1 cellular context compared by ENCODE assay signal in the genomic region with DNA sequence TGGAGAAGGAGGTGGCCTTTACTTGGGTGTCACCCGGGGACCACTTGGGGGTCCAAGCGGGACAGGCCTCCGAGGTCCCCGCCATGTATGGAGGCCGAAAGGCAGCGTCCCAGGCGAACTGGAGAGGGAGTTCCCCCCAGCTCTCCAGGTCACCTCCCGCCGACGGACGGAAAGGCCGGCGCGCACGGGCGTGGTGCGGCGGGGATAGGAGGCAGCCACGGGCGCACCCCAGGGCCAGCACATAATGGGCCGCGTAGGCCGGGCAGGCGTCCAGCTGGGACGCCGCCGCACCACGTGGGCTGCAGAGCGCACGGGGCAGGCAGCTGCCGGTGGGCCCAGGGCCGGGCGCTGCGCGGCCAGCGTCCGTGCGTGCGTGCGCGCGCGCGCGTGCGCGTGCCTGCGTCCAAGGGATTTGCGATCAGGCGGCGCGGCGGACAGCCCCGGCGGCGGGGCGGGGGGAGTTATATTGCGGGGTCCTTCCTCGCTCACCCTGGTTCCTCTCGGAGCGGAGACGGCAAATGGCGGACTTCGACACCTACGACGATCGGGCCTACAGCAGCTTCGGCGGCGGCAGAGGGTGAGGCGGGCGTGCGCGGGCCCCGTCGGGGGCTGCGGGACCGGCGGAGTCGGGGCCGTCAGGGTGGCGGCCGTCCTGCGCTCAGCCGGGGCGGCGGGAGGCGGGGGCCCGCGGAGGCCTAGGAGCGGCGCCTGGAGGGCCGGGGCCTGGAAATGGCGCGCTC.
TF ChIP-seq lines count a peak whose summit lies in the region.

A gene (plus strand): TSS at position 491 of the 740 bp plus-strand sequence. CDS start 28 bp downstream, at position 519.

TF ChIP-seq in GM12878, 131 proteins besides CTCF, POLR2A, EP300 and RAD21 (continued from another document and continues in another):
- TF ChIP-seq, protein P1, sequence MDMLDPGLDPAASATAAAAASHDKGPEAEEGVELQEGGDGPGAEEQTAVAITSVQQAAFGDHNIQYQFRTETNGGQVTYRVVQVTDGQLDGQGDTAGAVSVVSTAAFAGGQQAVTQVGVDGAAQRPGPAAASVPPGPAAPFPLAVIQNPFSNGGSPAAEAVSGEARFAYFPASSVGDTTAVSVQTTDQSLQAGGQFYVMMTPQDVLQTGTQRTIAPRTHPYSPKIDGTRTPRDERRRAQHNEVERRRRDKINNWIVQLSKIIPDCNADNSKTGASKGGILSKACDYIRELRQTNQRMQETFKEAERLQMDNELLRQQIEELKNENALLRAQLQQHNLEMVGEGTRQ (IDR thresholded peaks at IDR 0.05; ENCODE audit: borderline replicate concordance, low read depth, low read length) = peak; percentile 72
- TF ChIP-seq RELA (IDR thresholded peaks at IDR 0.05; ENCODE audit: borderline replicate concordance, partially characterized antibody) = peak; percentile 85
- TF ChIP-seq SMARCA5 (IDR thresholded peaks at IDR 0.05) = peak; percentile 82
- TF ChIP-seq SIN3A (IDR thresholded peaks at IDR 0.05; ENCODE audit: low read depth, low read length) = peak; percentile 89; the same call in 1 of the 2 replicates
- TF ChIP-seq, protein P2, sequence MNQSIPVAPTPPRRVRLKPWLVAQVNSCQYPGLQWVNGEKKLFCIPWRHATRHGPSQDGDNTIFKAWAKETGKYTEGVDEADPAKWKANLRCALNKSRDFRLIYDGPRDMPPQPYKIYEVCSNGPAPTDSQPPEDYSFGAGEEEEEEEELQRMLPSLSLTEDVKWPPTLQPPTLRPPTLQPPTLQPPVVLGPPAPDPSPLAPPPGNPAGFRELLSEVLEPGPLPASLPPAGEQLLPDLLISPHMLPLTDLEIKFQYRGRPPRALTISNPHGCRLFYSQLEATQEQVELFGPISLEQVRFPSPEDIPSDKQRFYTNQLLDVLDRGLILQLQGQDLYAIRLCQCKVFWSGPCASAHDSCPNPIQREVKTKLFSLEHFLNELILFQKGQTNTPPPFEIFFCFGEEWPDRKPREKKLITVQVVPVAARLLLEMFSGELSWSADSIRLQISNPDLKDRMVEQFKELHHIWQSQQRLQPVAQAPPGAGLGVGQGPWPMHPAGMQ (IDR thresholded peaks at IDR 0.05; ENCODE audit: borderline replicate concordance) = no peak
- peak; percentile 28; the same call in 1 of the 2 replicates for TF ChIP-seq PML (IDR thresholded peaks at IDR 0.05; ENCODE audit: low read length)
- TF ChIP-seq, protein P3, sequence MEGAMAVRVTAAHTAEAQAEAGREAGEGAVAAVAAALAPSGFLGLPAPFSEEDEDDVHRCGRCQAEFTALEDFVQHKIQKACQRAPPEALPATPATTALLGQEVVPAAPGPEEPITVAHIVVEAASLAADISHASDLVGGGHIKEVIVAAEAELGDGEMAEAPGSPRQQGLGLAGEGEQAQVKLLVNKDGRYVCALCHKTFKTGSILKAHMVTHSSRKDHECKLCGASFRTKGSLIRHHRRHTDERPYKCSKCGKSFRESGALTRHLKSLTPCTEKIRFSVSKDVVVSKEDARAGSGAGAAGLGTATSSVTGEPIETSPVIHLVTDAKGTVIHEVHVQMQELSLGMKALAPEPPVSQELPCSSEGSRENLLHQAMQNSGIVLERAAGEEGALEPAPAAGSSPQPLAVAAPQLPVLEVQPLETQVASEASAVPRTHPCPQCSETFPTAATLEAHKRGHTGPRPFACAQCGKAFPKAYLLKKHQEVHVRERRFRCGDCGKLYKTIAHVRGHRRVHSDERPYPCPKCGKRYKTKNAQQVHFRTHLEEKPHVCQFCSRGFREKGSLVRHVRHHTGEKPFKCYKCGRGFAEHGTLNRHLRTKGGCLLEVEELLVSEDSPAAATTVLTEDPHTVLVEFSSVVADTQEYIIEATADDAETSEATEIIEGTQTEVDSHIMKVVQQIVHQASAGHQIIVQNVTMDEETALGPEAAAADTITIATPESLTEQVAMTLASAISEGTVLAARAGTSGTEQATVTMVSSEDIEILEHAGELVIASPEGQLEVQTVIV (IDR thresholded peaks at IDR 0.05; ENCODE audit: borderline replicate concordance, partially characterized antibody) = no peak
- TF ChIP-seq TARDBP (IDR thresholded peaks at IDR 0.05; ENCODE audit: borderline replicate concordance) = no peak; the same call in 1 of the 2 replicates
- peak; percentile 86 to 98; a peak in 3 of 4 replicates for TF ChIP-seq BHLHE40 (IDR thresholded peaks at IDR 0.05; ENCODE audit: borderline replicate concordance in 1 of 2, low read depth in 2 of 2, low read length in 1 of 2)
- TF ChIP-seq ASH2L (IDR thresholded peaks at IDR 0.05; ENCODE audit: borderline replicate concordance, low read depth) = peak; percentile 59; the same call in 1 of the 2 replicates
- peak; percentile 58 for TF ChIP-seq NRF1 (conservative IDR thresholded peaks at IDR 0.05; ENCODE audit: low read depth, low read length)
- TF ChIP-seq GATAD2B (conservative IDR thresholded peaks at IDR 0.05; ENCODE audit: low read depth) = peak; percentile 86
- peak; percentile 79 for TF ChIP-seq NR2F1 (conservative IDR thresholded peaks at IDR 0.05)
- peak; percentile 96 for TF ChIP-seq YY1 (IDR thresholded peaks at IDR 0.05; ENCODE audit: low read depth, low read length)
- TF ChIP-seq NR2C1 (IDR thresholded peaks at IDR 0.05) = peak; percentile 60; the same call in 1 of the 2 replicates
- 0 out of 2 replicates have a peak, but pooled peaks have one; percentile 5 for TF ChIP-seq ZNF24 (IDR thresholded peaks at IDR 0.05)
- TF ChIP-seq MTA3 (IDR thresholded peaks at IDR 0.05; ENCODE audit: borderline replicate concordance, low read length) = no peak
- TF ChIP-seq POU2F2 (IDR thresholded peaks at IDR 0.05; ENCODE audit: borderline replicate concordance, low read depth, low read length) = peak; percentile 67; the same call in 1 of the 3 replicates
- TF ChIP-seq STAT1 (conservative IDR thresholded peaks at IDR 0.05) = 0 out of 2 replicates have a peak, but pooled peaks have one; percentile 21
- TF ChIP-seq IKZF1 (conservative IDR thresholded peaks at IDR 0.05) = peak; percentile 84
- TF ChIP-seq CREM (IDR thresholded peaks at IDR 0.05; ENCODE audit: low read depth) = 0 out of 2 replicates have a peak, but pooled peaks have one; percentile 30
- TF ChIP-seq, protein P4, sequence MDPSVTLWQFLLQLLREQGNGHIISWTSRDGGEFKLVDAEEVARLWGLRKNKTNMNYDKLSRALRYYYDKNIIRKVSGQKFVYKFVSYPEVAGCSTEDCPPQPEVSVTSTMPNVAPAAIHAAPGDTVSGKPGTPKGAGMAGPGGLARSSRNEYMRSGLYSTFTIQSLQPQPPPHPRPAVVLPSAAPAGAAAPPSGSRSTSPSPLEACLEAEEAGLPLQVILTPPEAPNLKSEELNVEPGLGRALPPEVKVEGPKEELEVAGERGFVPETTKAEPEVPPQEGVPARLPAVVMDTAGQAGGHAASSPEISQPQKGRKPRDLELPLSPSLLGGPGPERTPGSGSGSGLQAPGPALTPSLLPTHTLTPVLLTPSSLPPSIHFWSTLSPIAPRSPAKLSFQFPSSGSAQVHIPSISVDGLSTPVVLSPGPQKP (IDR thresholded peaks at IDR 0.05; ENCODE audit: low read depth, low read length) = 0 out of 2 replicates have a peak, but pooled peaks have one; percentile 27
- no peak for TF ChIP-seq CEBPB (IDR thresholded peaks at IDR 0.05; ENCODE audit: borderline replicate concordance in 1 of 2, low read depth in 2 of 2, low read length in 2 of 2)
- TF ChIP-seq ZNF207 (IDR thresholded peaks at IDR 0.05; ENCODE audit: borderline replicate concordance) = peak; percentile 89; the same call in 1 of the 2 replicates
- TF ChIP-seq ATF7 (IDR thresholded peaks at IDR 0.05; ENCODE audit: low read depth) = no peak
- TF ChIP-seq, protein P5, sequence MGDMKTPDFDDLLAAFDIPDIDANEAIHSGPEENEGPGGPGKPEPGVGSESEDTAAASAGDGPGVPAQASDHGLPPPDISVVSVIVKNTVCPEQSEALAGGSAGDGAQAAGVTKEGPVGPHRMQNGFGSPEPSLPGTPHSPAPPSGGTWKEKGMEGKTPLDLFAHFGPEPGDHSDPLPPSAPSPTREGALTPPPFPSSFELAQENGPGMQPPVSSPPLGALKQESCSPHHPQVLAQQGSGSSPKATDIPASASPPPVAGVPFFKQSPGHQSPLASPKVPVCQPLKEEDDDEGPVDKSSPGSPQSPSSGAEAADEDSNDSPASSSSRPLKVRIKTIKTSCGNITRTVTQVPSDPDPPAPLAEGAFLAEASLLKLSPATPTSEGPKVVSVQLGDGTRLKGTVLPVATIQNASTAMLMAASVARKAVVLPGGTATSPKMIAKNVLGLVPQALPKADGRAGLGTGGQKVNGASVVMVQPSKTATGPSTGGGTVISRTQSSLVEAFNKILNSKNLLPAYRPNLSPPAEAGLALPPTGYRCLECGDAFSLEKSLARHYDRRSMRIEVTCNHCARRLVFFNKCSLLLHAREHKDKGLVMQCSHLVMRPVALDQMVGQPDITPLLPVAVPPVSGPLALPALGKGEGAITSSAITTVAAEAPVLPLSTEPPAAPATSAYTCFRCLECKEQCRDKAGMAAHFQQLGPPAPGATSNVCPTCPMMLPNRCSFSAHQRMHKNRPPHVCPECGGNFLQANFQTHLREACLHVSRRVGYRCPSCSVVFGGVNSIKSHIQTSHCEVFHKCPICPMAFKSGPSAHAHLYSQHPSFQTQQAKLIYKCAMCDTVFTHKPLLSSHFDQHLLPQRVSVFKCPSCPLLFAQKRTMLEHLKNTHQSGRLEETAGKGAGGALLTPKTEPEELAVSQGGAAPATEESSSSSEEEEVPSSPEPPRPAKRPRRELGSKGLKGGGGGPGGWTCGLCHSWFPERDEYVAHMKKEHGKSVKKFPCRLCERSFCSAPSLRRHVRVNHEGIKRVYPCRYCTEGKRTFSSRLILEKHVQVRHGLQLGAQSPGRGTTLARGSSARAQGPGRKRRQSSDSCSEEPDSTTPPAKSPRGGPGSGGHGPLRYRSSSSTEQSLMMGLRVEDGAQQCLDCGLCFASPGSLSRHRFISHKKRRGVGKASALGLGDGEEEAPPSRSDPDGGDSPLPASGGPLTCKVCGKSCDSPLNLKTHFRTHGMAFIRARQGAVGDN (IDR thresholded peaks at IDR 0.05) = peak; percentile 91
- TF ChIP-seq MXI1 (IDR thresholded peaks at IDR 0.05; ENCODE audit: low read depth, low read length) = peak; percentile 98
- TF ChIP-seq DPF2 (IDR thresholded peaks at IDR 0.05) = peak; percentile 68; the same call in 1 of the 2 replicates
- TF ChIP-seq TCF3 (IDR thresholded peaks at IDR 0.05; ENCODE audit: borderline replicate concordance, insufficient read depth, low read depth, low read length) = peak; percentile 84; the same call in 1 of the 2 replicates
- TF ChIP-seq EGR1 (IDR thresholded peaks at IDR 0.05; ENCODE audit: borderline replicate concordance in 1 of 2, low read depth in 2 of 2, low read length in 2 of 2) = peak; percentile 17 to 95; a peak in 2 of 3 replicates
- TF ChIP-seq CREB1 (IDR thresholded peaks at IDR 0.05; ENCODE audit: low read depth) = no peak
- TF ChIP-seq, protein P6, sequence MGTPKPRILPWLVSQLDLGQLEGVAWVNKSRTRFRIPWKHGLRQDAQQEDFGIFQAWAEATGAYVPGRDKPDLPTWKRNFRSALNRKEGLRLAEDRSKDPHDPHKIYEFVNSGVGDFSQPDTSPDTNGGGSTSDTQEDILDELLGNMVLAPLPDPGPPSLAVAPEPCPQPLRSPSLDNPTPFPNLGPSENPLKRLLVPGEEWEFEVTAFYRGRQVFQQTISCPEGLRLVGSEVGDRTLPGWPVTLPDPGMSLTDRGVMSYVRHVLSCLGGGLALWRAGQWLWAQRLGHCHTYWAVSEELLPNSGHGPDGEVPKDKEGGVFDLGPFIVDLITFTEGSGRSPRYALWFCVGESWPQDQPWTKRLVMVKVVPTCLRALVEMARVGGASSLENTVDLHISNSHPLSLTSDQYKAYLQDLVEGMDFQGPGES (IDR thresholded peaks at IDR 0.05) = peak; percentile 63; the same call in 1 of the 2 replicates
- TF ChIP-seq MYC (IDR thresholded peaks at IDR 0.05; ENCODE audit: insufficient read depth, insufficient read length, insufficient replicate concordance, low read length, severe bottlenecking) = peak; percentile 96
- TF ChIP-seq ZSCAN29 (IDR thresholded peaks at IDR 0.05) = peak; percentile 67; the same call in 1 of the 2 replicates
- peak; percentile 63; the same call in 1 of the 2 replicates for TF ChIP-seq POLR2AphosphoS2 (IDR thresholded peaks at IDR 0.05; ENCODE audit: low read depth, low read length)
- TF ChIP-seq, protein P7, sequence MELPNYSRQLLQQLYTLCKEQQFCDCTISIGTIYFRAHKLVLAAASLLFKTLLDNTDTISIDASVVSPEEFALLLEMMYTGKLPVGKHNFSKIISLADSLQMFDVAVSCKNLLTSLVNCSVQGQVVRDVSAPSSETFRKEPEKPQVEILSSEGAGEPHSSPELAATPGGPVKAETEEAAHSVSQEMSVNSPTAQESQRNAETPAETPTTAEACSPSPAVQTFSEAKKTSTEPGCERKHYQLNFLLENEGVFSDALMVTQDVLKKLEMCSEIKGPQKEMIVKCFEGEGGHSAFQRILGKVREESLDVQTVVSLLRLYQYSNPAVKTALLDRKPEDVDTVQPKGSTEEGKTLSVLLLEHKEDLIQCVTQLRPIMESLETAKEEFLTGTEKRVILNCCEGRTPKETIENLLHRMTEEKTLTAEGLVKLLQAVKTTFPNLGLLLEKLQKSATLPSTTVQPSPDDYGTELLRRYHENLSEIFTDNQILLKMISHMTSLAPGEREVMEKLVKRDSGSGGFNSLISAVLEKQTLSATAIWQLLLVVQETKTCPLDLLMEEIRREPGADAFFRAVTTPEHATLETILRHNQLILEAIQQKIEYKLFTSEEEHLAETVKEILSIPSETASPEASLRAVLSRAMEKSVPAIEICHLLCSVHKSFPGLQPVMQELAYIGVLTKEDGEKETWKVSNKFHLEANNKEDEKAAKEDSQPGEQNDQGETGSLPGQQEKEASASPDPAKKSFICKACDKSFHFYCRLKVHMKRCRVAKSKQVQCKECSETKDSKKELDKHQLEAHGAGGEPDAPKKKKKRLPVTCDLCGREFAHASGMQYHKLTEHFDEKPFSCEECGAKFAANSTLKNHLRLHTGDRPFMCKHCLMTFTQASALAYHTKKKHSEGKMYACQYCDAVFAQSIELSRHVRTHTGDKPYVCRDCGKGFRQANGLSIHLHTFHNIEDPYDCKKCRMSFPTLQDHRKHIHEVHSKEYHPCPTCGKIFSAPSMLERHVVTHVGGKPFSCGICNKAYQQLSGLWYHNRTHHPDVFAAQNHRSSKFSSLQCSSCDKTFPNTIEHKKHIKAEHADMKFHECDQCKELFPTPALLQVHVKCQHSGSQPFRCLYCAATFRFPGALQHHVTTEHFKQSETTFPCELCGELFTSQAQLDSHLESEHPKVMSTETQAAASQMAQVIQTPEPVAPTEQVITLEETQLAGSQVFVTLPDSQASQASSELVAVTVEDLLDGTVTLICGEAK (IDR thresholded peaks at IDR 0.05; ENCODE audit: borderline replicate concordance) = no peak
- TF ChIP-seq HDAC6 (IDR thresholded peaks at IDR 0.05; ENCODE audit: unreplicated experiment) = peak; percentile 37
